In the genomic region with DNA sequence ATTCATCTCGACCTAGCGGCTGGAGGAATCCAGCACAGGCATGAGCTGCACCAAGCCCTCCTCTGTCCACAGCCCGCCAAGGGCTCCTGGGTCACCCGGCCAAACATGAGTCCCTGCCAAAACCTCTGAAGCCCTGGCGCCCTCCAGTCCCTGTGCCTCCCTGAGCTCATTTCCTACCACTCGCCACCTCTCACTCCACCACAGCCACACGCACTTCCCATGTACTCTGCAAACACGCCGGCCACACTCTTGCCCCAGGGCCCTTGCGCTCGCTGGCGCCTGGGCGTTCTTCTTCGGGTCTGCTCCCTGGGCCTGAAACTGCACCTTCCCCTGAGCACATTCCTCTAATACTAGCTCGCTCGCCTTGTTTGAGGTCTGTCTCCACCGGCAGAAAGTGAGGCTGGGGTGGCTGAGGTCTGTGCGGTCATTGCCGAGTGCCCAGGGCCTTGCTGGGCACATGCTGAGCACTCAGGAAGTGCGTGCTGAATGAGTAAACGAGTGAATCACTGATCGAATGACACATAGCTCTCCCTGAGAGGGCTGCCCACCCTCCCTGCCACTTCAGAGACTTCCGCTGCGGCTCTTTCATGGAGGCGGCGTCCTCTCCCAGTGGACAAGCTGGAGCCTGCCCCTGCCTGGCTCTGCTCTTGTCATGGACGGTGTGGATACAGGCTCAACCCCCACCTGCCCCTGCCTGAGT, we compare ENCODE assay signal across 9 cellular contexts. TPM values are rescaled to one million over a fixed set of nuclear protein-coding genes. Genes with fewer than 3 reads are reported as not detected.
A peak's percentile ranks its signal among the peaks of the same experiment; 100 is the strongest.
DNase-seq lines count a peak whose midpoint lies in the region; ATAC-seq and TF ChIP-seq lines count a peak whose summit lies in the region.
"Had no signal": no experiment of that assay in that cellular context is flagged by ENCODE, and none has a peak within 500 bp of the region (broad histone marks: within the 10 kb centered on the region; RNA-seq: fewer than 3 reads in every experiment).

No MANE protein-coding gene starts in this region.

- peak overlapping the region; percentile 27 for H3K4me3 Mint-ChIP-seq in chondrocyte (ENCODE audit: unreplicated experiment)
- no peak overlapping the region for H3K4me3 Mint-ChIP-seq in activated CD8-positive, alpha-beta T cell treated with anti-CD3 and anti-CD28 coated beads, Interleukin-2, amount 10 ng/mL, durations not matched to agents 7 days and 5 days
- H3K4me3 Mint-ChIP-seq: activated CD8-positive, alpha-beta memory T cell treated with anti-CD3 and anti-CD28 coated beads, Interleukin-2, amount 10 ng/mL, durations not matched to agents 7 days and 5 days had no signal

- H2BK120ac ChIP-seq in neuronal stem cell (ENCODE audit: low read depth, low read length), result peak overlapping the region; percentile 6

- H3K4me2 ChIP-seq in neuronal stem cell (ENCODE audit: insufficient read depth, low read length, poor library complexity, severe bottlenecking), result no peak overlapping the region

- no peaks in the 10 kb centered on the region for H3K36me3 ChIP-seq in ES-I3 (ENCODE audit: insufficient read depth, low read length)
- peaks cover 0 to 1% of the 10 kb centered on the region in 2 donors for H3K36me3 ChIP-seq in neuronal stem cell (replicated peaks in 1 of 2; ENCODE audit: control insufficient read depth in 2 of 2, insufficient read depth in 2 of 2, low read length in 2 of 2)

- no peaks in the 10 kb centered on the region for H3K9me3 ChIP-seq in ES-I3 (ENCODE audit: control insufficient read depth, insufficient read depth, low read length)
- H3K9me3 ChIP-seq in neuronal stem cell (replicated peaks in 1 of 2; ENCODE audit: control insufficient read depth in 2 of 2, insufficient read depth in 1 of 2, low read depth in 1 of 2, low read length in 2 of 2), result peaks cover 0 to 3% of the 10 kb centered on the region in 2 donors

- H2BK12ac ChIP-seq in neuronal stem cell (ENCODE audit: low read length), result peak overlapping the region; percentile 82

- peak overlapping the region; percentile 72 for H2BK5ac ChIP-seq in neuronal stem cell (ENCODE audit: low read length)

- H3K23ac ChIP-seq in neuronal stem cell (ENCODE audit: low read depth, low read length, poor library complexity), result no peak overlapping the region

- H3K4me1 Mint-ChIP-seq in chondrocyte (ENCODE audit: low read depth), result peaks cover 44% of the 10 kb centered on the region
- no peaks in the 10 kb centered on the region for H3K4me1 Mint-ChIP-seq in activated CD8-positive, alpha-beta T cell treated with anti-CD3 and anti-CD28 coated beads, Interleukin-2, amount 10 ng/mL, durations not matched to agents 7 days and 5 days (ENCODE audit: low read depth)
- H3K4me1 Mint-ChIP-seq: activated CD8-positive, alpha-beta memory T cell treated with anti-CD3 and anti-CD28 coated beads, Interleukin-2, amount 10 ng/mL, durations not matched to agents 7 days and 5 days had no signal

- peak overlapping the region; percentile 89 for H3K18ac ChIP-seq in neuronal stem cell (ENCODE audit: low read length)

- peak overlapping the region; percentile 87 for H4K91ac ChIP-seq in neuronal stem cell (ENCODE audit: low read depth, low read length, poor library complexity)

- H3K4me3 ChIP-seq in neuronal stem cell (ENCODE audit: low read length in 2 of 2), result no peak overlapping the region

- H3K4ac ChIP-seq in neuronal stem cell (ENCODE audit: low read length), result no peak overlapping the region

- no peaks in the 10 kb centered on the region for H3K27me3 ChIP-seq in neuronal stem cell (ENCODE audit: control insufficient read depth in 3 of 3, insufficient read depth in 3 of 3, low read depth in 1 of 3, low read length in 3 of 3)

- peak overlapping the region; percentile 91 for H2AK5ac ChIP-seq in neuronal stem cell (ENCODE audit: low read depth, low read length)

- H3K36me3 Mint-ChIP-seq in chondrocyte (ENCODE audit: low read depth), result no peaks in the 10 kb centered on the region
- no peaks in the 10 kb centered on the region for H3K36me3 Mint-ChIP-seq in activated CD8-positive, alpha-beta T cell treated with anti-CD3 and anti-CD28 coated beads, Interleukin-2, amount 10 ng/mL, durations not matched to agents 7 days and 5 days (ENCODE audit: low read depth)
- H3K36me3 Mint-ChIP-seq: activated CD8-positive, alpha-beta memory T cell treated with anti-CD3 and anti-CD28 coated beads, Interleukin-2, amount 10 ng/mL, durations not matched to agents 7 days and 5 days had no signal

- H3K27ac Mint-ChIP-seq in chondrocyte (ENCODE audit: unreplicated experiment), result peak overlapping the region; percentile 89
- H3K27ac Mint-ChIP-seq in activated CD8-positive, alpha-beta T cell treated with anti-CD3 and anti-CD28 coated beads, Interleukin-2, amount 10 ng/mL, durations not matched to agents 7 days and 5 days, result no peak overlapping the region
- H3K27ac Mint-ChIP-seq: activated CD8-positive, alpha-beta memory T cell treated with anti-CD3 and anti-CD28 coated beads, Interleukin-2, amount 10 ng/mL, durations not matched to agents 7 days and 5 days had no signal

- peak overlapping the region; percentile 78 for H2AFZ ChIP-seq in neuronal stem cell (ENCODE audit: low read length)

- POLR2A ChIA-PET in activated CD8-positive, alpha-beta T cell treated with anti-CD3 and anti-CD28 coated beads, Interleukin-2, amount 10 ng/mL, durations not matched to agents 7 days and 5 days (lab: Charles Lee), result no interaction called here

- no peak for ATAC-seq in HG03159 (IDR thresholded peaks at IDR 0.05; ENCODE audit: unreplicated experiment)
- ATAC-seq in GM18868 (IDR thresholded peaks at IDR 0.05; ENCODE audit: unreplicated experiment), result no peak
- no peak for ATAC-seq in activated CD8-positive, alpha-beta T cell treated with anti-CD3 and anti-CD28 coated beads, Interleukin-2, amount 10 ng/mL, durations not matched to agents 7 days and 5 days
- ATAC-seq: activated CD8-positive, alpha-beta memory T cell treated with anti-CD3 and anti-CD28 coated beads, Interleukin-2, amount 10 ng/mL, durations not matched to agents 7 days and 5 days had no signal

- H3K4me1 ChIP-seq in ES-I3 (ENCODE audit: insufficient read depth, low read length) (peaks cover 34% of the 10 kb centered on the region), neuronal stem cell (ENCODE audit: control insufficient read depth in 2 of 2, insufficient read depth in 1 of 2, low read depth in 1 of 2, low read length in 2 of 2) (peaks cover 21 to 34% of the 10 kb centered on the region in 2 donors)

- WGBS in neuronal stem cell (ENCODE audit: extremely low coverage in 2 of 2, insufficient read length in 2 of 2, insufficient replicate concordance in 1 of 2), 2 donors, result no CpG with 5 or more reads among the region's 27 CpGs

- peak overlapping the region; percentile 52 for H4K8ac ChIP-seq in neuronal stem cell (ENCODE audit: low read depth, low read length)

- no peak overlapping the region for H3K27ac ChIP-seq in neuronal stem cell (replicated peaks; ENCODE audit: low read length)

- H3K9me3 Mint-ChIP-seq in chondrocyte (ENCODE audit: low read depth), result no peaks in the 10 kb centered on the region
- no peaks in the 10 kb centered on the region for H3K9me3 Mint-ChIP-seq in activated CD8-positive, alpha-beta T cell treated with anti-CD3 and anti-CD28 coated beads, Interleukin-2, amount 10 ng/mL, durations not matched to agents 7 days and 5 days (ENCODE audit: insufficient read depth)

- no peak for TF ChIP-seq CTCF in chondrocyte (IDR thresholded peaks at IDR 0.05)

- peaks cover 3% of the 10 kb centered on the region for H3K27me3 Mint-ChIP-seq in chondrocyte (ENCODE audit: low read depth)
- no peaks in the 10 kb centered on the region for H3K27me3 Mint-ChIP-seq in activated CD8-positive, alpha-beta T cell treated with anti-CD3 and anti-CD28 coated beads, Interleukin-2, amount 10 ng/mL, durations not matched to agents 7 days and 5 days (ENCODE audit: low read depth)

- H3K9ac ChIP-seq in ES-I3 (ENCODE audit: low read depth, low read length) (0 out of 2 replicates have a peak overlapping the region, but pooled peaks have one; percentile 3), neuronal stem cell (ENCODE audit: low read depth, low read length, poor library complexity) (peak overlapping the region; percentile 27)

- peak overlapping the region; percentile 61 for H2BK15ac ChIP-seq in neuronal stem cell (ENCODE audit: low read length)

- no peak overlapping the region for H3K14ac ChIP-seq in neuronal stem cell (ENCODE audit: low read length)

- no peaks in the 10 kb centered on the region for H3K79me1 ChIP-seq in neuronal stem cell (ENCODE audit: low read depth, low read length)

- DNase-seq in NCI-H460 (ENCODE audit: extremely low read depth, low read depth) (peak; percentile 84), chondrocyte (ENCODE audit: low spot score) (no peak), neuronal stem cell (ENCODE audit: low spot score) (no peak)
- DNase-seq in activated CD8-positive, alpha-beta T cell treated with anti-CD3 and anti-CD28 coated beads, Interleukin-2, amount 10 ng/mL, durations not matched to agents 7 days and 5 days, result no peak
- no peak for DNase-seq in stimulated activated CD4-positive, alpha-beta T cell treated with anti-CD3 and anti-CD28 coated beads, Interleukin-2, amount 100 ng/mL, for 24 hours
- DNase-seq: activated CD8-positive, alpha-beta memory T cell treated with anti-CD3 and anti-CD28 coated beads, Interleukin-2, amount 10 ng/mL, durations not matched to agents 7 days and 5 days had no signal

- CTCF ChIA-PET in activated CD8-positive, alpha-beta T cell treated with anti-CD3 and anti-CD28 coated beads, Interleukin-2, amount 10 ng/mL, durations not matched to agents 7 days and 5 days (lab: Charles Lee), result no interaction called here

RNA-seq across cellular contexts. Expression of a gene that starts 33.7 kb away (rescaled TPM):
- total RNA-seq in NCI-H460 (2014; rRNA removed; shearing (Covaris generic)), result not detected in 2 replicates
- not detected in 2 replicates for polyA plus RNA-seq in NCI-H460 (2014; cell fraction: nucleus; rRNA removed)
- total RNA-seq in chondrocyte, result 0.33 to 0.45 TPM in 2 of 3 replicates, not detected in the other
- polyA plus RNA-seq in neuronal stem cell (2013, experiment 1 of 2), result 6,496 TPM
- 6,408 TPM for polyA plus RNA-seq in neuronal stem cell (2013, experiment 2 of 2)
- total RNA-seq in activated CD8-positive, alpha-beta T cell treated with anti-CD3 and anti-CD28 coated beads, Interleukin-2, amount 10 ng/mL, durations not matched to agents 7 days and 5 days, result not detected
- total RNA-seq: activated CD8-positive, alpha-beta memory T cell treated with anti-CD3 and anti-CD28 coated beads, Interleukin-2, amount 10 ng/mL, durations not matched to agents 7 days and 5 days had no signal
